In the genomic region with DNA sequence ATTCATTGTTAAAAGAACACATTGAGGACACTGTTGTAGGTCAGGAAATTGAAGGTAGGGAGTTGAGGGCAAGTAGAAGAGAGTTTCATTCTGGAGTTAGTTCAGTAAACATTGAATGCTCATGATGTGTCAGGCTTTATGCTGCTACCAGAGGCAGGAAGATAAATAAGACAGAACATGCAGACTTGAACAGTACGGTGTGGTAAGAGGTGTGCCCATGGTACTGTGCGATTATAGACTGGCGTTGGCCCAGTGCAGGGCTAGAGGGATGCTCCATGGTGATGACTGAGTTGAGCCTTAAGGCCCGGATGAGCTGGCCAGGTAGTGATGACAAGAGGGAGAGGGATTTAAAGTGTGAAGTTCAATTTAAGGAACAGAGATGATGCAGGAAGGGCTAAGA, we compare ENCODE assay signal across 15 cellular contexts.
"Had no signal": no experiment of that assay in that cellular context is flagged by ENCODE, and none has a peak within 500 bp of the region (broad histone marks: within the 10 kb centered on the region; RNA-seq: fewer than 3 reads in every experiment).

No MANE protein-coding gene starts in this region.

- H3K27me3 Mint-ChIP-seq: activated CD4-positive, alpha-beta T cell treated with anti-CD3 and anti-CD28 coated beads for 36 hours had no signal

- ATAC-seq: activated CD4-positive, alpha-beta T cell treated with anti-CD3 and anti-CD28 coated beads for 36 hours; gastroesophageal sphincter; naive thymus-derived CD4-positive, alpha-beta T cell had no signal

- H3K4me3 ChIP-seq: coronary artery, esophagus muscularis mucosa, gastroesophageal sphincter, neural progenitor cell, right lobe of liver, thoracic aorta had no signal

- H3K27ac Mint-ChIP-seq: activated CD4-positive, alpha-beta T cell treated with anti-CD3 and anti-CD28 coated beads for 36 hours; memory B cell; neural progenitor cell had no signal

- H2AFZ ChIP-seq: neural progenitor cell had no signal

- H3K9me3 ChIP-seq: esophagus muscularis mucosa, gastroesophageal sphincter, right lobe of liver, thoracic aorta had no signal

- H3K36me3 ChIP-seq: brain microvascular endothelial cell, esophagus muscularis mucosa, gastroesophageal sphincter, neural progenitor cell, right lobe of liver, thoracic aorta had no signal

- H3K9me3 Mint-ChIP-seq: memory B cell; naive thymus-derived CD4-positive, alpha-beta T cell; neural progenitor cell had no signal

- H3K4me3 Mint-ChIP-seq: activated CD4-positive, alpha-beta T cell treated with anti-CD3 and anti-CD28 coated beads for 36 hours; memory B cell; neural progenitor cell had no signal

- DNase-seq: activated CD4-positive, alpha-beta T cell treated with anti-CD3 and anti-CD28 coated beads for 36 hours; activated CD4-positive, alpha-beta T cell treated with anti-CD3 and anti-CD28 coated beads, Interleukin-2, amount 50 U/mL, for 48 hours; activated gamma-delta T cell treated with Interleukin-2 at 50 U/mL for 16 hours; aorta; brain microvascular endothelial cell; naive thymus-derived CD4-positive, alpha-beta T cell; right lobe of liver; stimulated activated CD4-positive, alpha-beta T cell treated with anti-CD3 and anti-CD28 coated beads, Interleukin-4, amount 100 ng/mL, for 1 hour; T-helper 2 cell had no signal

- H3K36me3 Mint-ChIP-seq: memory B cell; naive thymus-derived CD4-positive, alpha-beta T cell; neural progenitor cell had no signal

- H3K27me3 ChIP-seq: brain microvascular endothelial cell, gastroesophageal sphincter, neural progenitor cell, right lobe of liver had no signal

- H3K27ac ChIP-seq: brain microvascular endothelial cell, coronary artery, esophagus muscularis mucosa, gastroesophageal sphincter, neural progenitor cell, right lobe of liver, thoracic aorta had no signal
